Comparison of ENCODE assay signal across 1 cellular context in the genomic region with DNA sequence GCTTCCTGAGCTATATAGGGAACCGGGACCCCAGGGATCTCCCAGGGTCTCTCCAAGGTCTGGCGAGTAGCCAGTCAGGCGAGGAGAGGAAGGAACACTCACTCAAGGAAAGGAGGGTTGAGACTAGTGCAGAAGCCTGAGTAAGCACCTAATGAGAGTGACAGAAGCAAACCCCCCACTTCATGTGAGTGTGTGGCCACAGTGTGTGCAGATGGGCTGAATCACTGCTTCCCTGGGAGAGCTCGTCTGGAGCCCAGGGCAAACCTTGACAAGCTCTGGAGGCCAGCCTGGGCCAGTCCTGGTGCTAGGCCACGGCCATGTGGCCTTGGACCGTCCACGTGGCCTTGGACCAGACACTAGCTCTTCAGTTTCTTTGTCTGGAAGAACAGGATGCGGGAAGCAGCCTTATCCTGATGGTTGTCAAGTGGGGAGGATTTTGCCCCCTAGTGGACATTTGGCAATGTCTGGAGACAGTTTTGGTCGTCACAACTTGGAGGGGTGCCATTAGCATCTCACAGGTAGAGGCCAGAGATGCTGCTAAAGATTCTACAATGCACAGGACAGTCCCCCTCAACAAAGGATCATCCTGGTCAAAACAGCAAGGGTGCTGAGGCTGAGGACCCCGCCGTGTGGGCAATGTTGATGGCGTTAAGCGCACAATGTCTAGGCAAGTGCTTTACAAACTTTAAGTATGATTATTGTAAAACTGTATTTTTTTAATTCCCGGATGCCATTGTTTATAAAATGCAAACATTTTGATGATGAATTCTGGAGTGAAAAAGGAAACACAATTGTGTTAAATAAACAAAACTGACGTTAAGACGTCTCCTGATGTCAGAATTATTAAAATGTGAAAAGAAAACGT.
TF ChIP-seq lines count a peak whose summit lies in the region.

No MANE protein-coding gene starts in this region.

TF ChIP-seq in HepG2, 621 proteins besides CTCF, POLR2A, EP300 and RAD21 (continued from another document and continues in another):
- TF ChIP-seq, protein P1, sequence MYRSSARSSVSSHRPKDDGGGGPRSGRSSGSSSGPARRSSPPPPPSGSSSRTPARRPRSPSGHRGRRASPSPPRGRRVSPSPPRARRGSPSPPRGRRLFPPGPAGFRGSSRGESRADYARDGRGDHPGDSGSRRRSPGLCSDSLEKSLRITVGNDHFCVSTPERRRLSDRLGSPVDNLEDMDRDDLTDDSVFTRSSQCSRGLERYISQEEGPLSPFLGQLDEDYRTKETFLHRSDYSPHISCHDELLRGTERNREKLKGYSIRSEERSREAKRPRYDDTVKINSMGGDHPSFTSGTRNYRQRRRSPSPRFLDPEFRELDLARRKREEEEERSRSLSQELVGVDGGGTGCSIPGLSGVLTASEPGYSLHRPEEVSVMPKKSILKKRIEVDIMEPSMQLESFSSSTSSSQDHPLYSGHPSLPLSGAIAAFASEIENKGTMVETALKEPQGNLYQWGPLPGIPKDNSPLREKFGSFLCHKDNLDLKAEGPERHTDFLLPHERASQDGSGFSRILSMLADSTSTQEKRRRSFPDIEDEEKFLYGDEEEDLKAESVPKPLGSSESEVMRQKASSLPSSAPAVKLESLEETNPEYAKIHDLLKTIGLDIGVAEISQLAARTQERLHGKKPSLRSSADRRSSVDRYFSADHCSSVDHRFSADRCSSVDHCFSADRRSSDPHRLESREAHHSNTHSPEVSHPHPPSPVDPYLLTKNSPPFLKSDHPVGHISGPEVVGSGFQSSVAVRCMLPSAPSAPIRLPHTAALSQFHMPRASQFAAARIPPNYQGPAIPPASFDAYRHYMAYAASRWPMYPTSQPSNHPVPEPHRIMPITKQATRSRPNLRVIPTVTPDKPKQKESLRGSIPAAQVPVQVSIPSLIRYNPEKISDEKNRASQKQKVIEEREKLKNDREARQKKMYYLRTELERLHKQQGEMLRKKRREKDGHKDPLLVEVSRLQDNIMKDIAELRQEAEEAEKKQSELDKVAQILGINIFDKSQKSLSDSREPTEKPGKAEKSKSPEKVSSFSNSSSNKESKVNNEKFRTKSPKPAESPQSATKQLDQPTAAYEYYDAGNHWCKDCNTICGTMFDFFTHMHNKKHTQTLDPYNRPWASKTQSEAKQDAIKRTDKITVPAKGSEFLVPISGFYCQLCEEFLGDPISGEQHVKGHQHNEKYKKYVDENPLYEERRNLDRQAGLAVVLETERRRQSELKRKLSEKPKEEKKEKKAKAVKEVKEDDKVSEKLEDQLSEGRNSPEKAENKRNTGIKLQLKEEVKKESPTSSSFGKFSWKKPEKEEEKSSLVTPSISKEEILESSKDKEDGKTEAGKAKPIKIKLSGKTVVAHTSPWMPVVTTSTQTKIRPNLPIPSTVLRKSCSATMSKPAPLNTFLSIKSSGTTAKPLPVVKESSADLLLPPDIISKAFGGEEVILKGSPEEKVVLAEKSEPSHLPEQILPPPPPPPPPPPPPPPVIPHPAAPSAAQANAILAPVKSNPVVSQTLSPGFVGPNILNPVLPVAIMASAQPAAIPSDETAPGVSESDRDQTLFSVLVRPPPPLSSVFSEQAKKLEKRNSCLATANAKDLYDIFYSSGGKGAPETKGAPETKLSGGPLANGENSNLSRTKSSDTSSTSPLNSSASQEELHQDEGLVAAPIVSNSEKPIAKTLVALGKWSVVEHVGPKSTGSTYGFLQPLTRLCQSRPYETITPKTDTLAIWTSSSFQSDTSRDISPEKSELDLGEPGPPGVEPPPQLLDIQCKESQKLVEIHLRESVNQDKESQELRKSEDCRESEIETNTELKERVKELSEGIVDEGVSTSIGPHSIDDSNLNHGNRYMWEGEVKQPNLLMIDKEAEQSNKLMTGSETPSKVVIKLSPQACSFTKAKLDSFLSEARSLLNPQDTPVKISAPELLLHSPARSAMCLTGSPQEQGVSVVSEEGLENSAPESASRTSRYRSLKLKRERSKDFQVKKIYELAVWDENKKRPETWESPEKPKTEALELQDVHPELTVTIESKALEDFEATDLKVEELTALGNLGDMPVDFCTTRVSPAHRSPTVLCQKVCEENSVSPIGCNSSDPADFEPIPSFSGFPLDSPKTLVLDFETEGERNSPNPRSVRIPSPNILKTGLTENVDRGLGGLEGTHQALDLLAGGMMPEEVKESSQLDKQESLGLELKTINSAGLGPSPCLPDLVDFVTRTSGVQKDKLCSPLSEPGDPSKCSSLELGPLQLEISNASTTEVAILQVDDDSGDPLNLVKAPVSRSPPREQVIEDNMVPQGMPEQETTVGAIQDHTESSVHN (CRISPR knock-in tag; IDR thresholded peaks at IDR 0.05), result peak; percentile 56; the same call in 1 of the 2 replicates
- TF ChIP-seq RFX3 (CRISPR knock-in tag; IDR thresholded peaks at IDR 0.05) (no peak), TOE1 (CRISPR knock-in tag; IDR thresholded peaks at IDR 0.05) (no peak), ZNF282 (IDR thresholded peaks at IDR 0.05; ENCODE audit: partially characterized antibody) (no peak), ETV6 (CRISPR knock-in tag; conservative IDR thresholded peaks at IDR 0.05) (no peak), ZKSCAN1 (IDR thresholded peaks at IDR 0.05; ENCODE audit: low read length) (peak; percentile 93), ISL2 (CRISPR knock-in tag; IDR thresholded peaks at IDR 0.05) (peak; percentile 20; the same call in 1 of the 2 replicates), ERF (CRISPR knock-in tag; IDR thresholded peaks at IDR 0.05) (peak; percentile 83), SAP130 (CRISPR knock-in tag; IDR thresholded peaks at IDR 0.05; ENCODE audit: low read depth) (peak; percentile 83), PTBP1 (IDR thresholded peaks at IDR 0.05; ENCODE audit: low read depth, low read length, poor library complexity, severe bottlenecking) (no peak), ZFP36L2 (CRISPR knock-in tag; IDR thresholded peaks at IDR 0.05) (peak; percentile 90; the same call in 1 of the 2 replicates), ZNF3 (CRISPR knock-in tag; IDR thresholded peaks at IDR 0.05) (no peak), SALL2 (CRISPR knock-in tag; IDR thresholded peaks at IDR 0.05) (0 out of 2 replicates have a peak, but pooled peaks have one; percentile 37), ZNF841 (CRISPR knock-in tag; IDR thresholded peaks at IDR 0.05; ENCODE audit: borderline replicate concordance) (no peak), NFYB (CRISPR knock-in tag; IDR thresholded peaks at IDR 0.05) (no peak), RBAK (CRISPR knock-in tag; IDR thresholded peaks at IDR 0.05) (no peak), ZNF776 (CRISPR knock-in tag; IDR thresholded peaks at IDR 0.05) (no peak), SP1 (IDR thresholded peaks at IDR 0.05) (no peak), SP1 (CRISPR knock-in tag; IDR thresholded peaks at IDR 0.05) (peak; percentile 27; the same call in 1 of the 2 replicates), ATF7-NPFF (CRISPR knock-in tag; IDR thresholded peaks at IDR 0.05; ENCODE audit: low read depth) (no peak; the same call in 1 of the 2 replicates), MIER2 (CRISPR knock-in tag; IDR thresholded peaks at IDR 0.05) (peak; percentile 48; the same call in 1 of the 2 replicates), NR1H2 (CRISPR knock-in tag; IDR thresholded peaks at IDR 0.05; ENCODE audit: borderline replicate concordance, low read depth) (no peak), ZNF703 (CRISPR knock-in tag; IDR thresholded peaks at IDR 0.05; ENCODE audit: borderline replicate concordance) (no peak), REL (CRISPR knock-in tag; conservative IDR thresholded peaks at IDR 0.05) (no peak), SNAI1 (CRISPR knock-in tag; IDR thresholded peaks at IDR 0.05; ENCODE audit: borderline replicate concordance) (no peak), ATF1 (CRISPR knock-in tag; IDR thresholded peaks at IDR 0.05) (no peak), POGZ (CRISPR knock-in tag; IDR thresholded peaks at IDR 0.05) (peak; percentile 71; the same call in 1 of the 2 replicates), MTA1 (CRISPR knock-in tag; IDR thresholded peaks at IDR 0.05; ENCODE audit: borderline replicate concordance) (peak; percentile 47; the same call in 1 of the 2 replicates), ZBTB8A (CRISPR knock-in tag; IDR thresholded peaks at IDR 0.05; ENCODE audit: borderline replicate concordance, low read depth) (no peak)
- TF ChIP-seq, protein P2, sequence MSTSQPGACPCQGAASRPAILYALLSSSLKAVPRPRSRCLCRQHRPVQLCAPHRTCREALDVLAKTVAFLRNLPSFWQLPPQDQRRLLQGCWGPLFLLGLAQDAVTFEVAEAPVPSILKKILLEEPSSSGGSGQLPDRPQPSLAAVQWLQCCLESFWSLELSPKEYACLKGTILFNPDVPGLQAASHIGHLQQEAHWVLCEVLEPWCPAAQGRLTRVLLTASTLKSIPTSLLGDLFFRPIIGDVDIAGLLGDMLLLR (CRISPR knock-in tag; IDR thresholded peaks at IDR 0.05), result no peak
- TF ChIP-seq, protein P3, sequence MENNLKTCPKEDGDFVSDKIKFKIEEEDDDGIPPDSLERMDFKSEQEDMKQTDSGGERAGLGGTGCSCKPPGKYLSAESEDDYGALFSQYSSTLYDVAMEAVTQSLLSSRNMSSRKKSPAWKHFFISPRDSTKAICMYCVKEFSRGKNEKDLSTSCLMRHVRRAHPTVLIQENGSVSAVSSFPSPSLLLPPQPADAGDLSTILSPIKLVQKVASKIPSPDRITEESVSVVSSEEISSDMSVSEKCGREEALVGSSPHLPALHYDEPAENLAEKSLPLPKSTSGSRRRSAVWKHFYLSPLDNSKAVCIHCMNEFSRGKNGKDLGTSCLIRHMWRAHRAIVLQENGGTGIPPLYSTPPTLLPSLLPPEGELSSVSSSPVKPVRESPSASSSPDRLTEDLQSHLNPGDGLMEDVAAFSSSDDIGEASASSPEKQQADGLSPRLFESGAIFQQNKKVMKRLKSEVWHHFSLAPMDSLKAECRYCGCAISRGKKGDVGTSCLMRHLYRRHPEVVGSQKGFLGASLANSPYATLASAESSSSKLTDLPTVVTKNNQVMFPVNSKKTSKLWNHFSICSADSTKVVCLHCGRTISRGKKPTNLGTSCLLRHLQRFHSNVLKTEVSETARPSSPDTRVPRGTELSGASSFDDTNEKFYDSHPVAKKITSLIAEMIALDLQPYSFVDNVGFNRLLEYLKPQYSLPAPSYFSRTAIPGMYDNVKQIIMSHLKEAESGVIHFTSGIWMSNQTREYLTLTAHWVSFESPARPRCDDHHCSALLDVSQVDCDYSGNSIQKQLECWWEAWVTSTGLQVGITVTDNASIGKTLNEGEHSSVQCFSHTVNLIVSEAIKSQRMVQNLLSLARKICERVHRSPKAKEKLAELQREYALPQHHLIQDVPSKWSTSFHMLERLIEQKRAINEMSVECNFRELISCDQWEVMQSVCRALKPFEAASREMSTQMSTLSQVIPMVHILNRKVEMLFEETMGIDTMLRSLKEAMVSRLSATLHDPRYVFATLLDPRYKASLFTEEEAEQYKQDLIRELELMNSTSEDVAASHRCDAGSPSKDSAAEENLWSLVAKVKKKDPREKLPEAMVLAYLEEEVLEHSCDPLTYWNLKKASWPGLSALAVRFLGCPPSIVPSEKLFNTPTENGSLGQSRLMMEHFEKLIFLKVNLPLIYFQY (CRISPR knock-in tag; IDR thresholded peaks at IDR 0.05; ENCODE audit: borderline replicate concordance), result peak; percentile 74; the same call in 1 of the 2 replicates
- TF ChIP-seq, protein P4, sequence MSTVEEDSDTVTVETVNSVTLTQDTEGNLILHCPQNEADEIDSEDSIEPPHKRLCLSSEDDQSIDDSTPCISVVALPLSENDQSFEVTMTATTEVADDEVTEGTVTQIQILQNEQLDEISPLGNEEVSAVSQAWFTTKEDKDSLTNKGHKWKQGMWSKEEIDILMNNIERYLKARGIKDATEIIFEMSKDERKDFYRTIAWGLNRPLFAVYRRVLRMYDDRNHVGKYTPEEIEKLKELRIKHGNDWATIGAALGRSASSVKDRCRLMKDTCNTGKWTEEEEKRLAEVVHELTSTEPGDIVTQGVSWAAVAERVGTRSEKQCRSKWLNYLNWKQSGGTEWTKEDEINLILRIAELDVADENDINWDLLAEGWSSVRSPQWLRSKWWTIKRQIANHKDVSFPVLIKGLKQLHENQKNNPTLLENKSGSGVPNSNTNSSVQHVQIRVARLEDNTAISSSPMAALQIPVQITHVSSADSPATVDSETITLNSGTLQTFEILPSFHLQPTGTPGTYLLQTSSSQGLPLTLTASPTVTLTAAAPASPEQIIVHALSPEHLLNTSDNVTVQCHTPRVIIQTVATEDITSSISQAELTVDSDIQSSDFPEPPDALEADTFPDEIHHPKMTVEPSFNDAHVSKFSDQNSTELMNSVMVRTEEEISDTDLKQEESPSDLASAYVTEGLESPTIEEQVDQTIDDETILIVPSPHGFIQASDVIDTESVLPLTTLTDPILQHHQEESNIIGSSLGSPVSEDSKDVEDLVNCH (CRISPR knock-in tag; IDR thresholded peaks at IDR 0.05), result no peak
- TF ChIP-seq, protein P5, sequence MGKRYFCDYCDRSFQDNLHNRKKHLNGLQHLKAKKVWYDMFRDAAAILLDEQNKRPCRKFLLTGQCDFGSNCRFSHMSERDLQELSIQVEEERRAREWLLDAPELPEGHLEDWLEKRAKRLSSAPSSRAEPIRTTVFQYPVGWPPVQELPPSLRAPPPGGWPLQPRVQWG (CRISPR knock-in tag; IDR thresholded peaks at IDR 0.05; ENCODE audit: borderline replicate concordance, low read depth), result no peak
- TF ChIP-seq, protein P6, sequence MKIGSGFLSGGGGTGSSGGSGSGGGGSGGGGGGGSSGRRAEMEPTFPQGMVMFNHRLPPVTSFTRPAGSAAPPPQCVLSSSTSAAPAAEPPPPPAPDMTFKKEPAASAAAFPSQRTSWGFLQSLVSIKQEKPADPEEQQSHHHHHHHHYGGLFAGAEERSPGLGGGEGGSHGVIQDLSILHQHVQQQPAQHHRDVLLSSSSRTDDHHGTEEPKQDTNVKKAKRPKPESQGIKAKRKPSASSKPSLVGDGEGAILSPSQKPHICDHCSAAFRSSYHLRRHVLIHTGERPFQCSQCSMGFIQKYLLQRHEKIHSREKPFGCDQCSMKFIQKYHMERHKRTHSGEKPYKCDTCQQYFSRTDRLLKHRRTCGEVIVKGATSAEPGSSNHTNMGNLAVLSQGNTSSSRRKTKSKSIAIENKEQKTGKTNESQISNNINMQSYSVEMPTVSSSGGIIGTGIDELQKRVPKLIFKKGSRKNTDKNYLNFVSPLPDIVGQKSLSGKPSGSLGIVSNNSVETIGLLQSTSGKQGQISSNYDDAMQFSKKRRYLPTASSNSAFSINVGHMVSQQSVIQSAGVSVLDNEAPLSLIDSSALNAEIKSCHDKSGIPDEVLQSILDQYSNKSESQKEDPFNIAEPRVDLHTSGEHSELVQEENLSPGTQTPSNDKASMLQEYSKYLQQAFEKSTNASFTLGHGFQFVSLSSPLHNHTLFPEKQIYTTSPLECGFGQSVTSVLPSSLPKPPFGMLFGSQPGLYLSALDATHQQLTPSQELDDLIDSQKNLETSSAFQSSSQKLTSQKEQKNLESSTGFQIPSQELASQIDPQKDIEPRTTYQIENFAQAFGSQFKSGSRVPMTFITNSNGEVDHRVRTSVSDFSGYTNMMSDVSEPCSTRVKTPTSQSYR (CRISPR knock-in tag; IDR thresholded peaks at IDR 0.05; ENCODE audit: borderline replicate concordance), result peak; percentile 60; the same call in 1 of the 2 replicates
- TF ChIP-seq, protein P7, sequence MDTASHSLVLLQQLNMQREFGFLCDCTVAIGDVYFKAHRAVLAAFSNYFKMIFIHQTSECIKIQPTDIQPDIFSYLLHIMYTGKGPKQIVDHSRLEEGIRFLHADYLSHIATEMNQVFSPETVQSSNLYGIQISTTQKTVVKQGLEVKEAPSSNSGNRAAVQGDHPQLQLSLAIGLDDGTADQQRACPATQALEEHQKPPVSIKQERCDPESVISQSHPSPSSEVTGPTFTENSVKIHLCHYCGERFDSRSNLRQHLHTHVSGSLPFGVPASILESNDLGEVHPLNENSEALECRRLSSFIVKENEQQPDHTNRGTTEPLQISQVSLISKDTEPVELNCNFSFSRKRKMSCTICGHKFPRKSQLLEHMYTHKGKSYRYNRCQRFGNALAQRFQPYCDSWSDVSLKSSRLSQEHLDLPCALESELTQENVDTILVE (CRISPR knock-in tag; IDR thresholded peaks at IDR 0.05), result peak; percentile 87
- TF ChIP-seq, protein P8, sequence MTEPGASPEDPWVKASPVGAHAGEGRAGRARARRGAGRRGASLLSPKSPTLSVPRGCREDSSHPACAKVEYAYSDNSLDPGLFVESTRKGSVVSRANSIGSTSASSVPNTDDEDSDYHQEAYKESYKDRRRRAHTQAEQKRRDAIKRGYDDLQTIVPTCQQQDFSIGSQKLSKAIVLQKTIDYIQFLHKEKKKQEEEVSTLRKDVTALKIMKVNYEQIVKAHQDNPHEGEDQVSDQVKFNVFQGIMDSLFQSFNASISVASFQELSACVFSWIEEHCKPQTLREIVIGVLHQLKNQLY (CRISPR knock-in tag; IDR thresholded peaks at IDR 0.05), result peak; percentile 80
